In genomic region chr4:111837761-111838160, GRCh38 we compare ENCODE assay signal across 30 cellular contexts.
"Had no signal": no experiment of that assay in that cellular context is flagged by ENCODE, and none has a peak within 500 bp of the region (broad histone marks: within the 10 kb centered on the region; RNA-seq: fewer than 3 reads in every experiment).

No MANE protein-coding gene starts in this region.

- H3K9me3 Mint-ChIP-seq: activated B cell treated with CpG ODN at 0.5 μM for 24 hours; activated CD4-positive, alpha-beta memory T cell treated with anti-CD3 and anti-CD28 coated beads for 36 hours; dendritic cell treated with granulocyte-macrophage colony-stimulating factor and Interleukin-4, amounts not matched to agents 40 ng/mL and 50 ng/mL, for 4 days; T-helper 2 cell treated with Interferon-gamma antibody and Interleukin-4, amounts not matched to agents 5 μg/mL and 100 μg/mL, for 36 hours had no signal

- DNase-seq: activated B cell treated with CpG ODN at 0.5 μM for 24 hours; activated CD4-positive, alpha-beta memory T cell treated with anti-CD3 and anti-CD28 coated beads for 36 hours; activated CD4-positive, alpha-beta T cell treated with anti-CD3 and anti-CD28 coated beads for 48 hours; activated CD4-positive, alpha-beta T cell treated with anti-CD3 and anti-CD28 coated beads, Interleukin-2, amount 50 U/mL, for 1 hour; activated CD8-positive, alpha-beta memory T cell treated with anti-CD3 and anti-CD28 coated beads, Interleukin-2, amount 10 ng/mL, durations not matched to agents 7 days and 5 days; activated CD8-positive, alpha-beta memory T cell treated with anti-CD3 and anti-CD28 coated beads, Interleukin-2, amount 50 U/mL, for 4 hours; activated CD8-positive, alpha-beta T cell treated with anti-CD3 and anti-CD28 coated beads, Interleukin-2, amount 10 ng/mL, durations not matched to agents 7 days and 5 days; activated effector memory CD4-positive, alpha-beta T cell treated with Interleukin-2 at 50 U/mL for 16 hours; activated gamma-delta T cell treated with Interleukin-2 at 50 U/mL for 16 hours; activated naive CD4-positive, alpha-beta T cell treated with anti-CD3 and anti-CD28 coated beads, Interleukin-2, amount 50 U/mL, for 16 hours; activated naive CD4-positive, alpha-beta T cell treated with Interleukin-2 at 50 U/mL for 16 hours; activated T-cell treated with anti-CD3 and anti-CD28 coated beads, Interleukin-2, amount 50 U/mL, for 1 hour; activated T-cell treated with anti-CD3 and anti-CD28 coated beads, Interleukin-2, amount 50 U/mL, for 48 hours; amniotic stem cell; brain microvascular endothelial cell; dorsolateral prefrontal cortex; effector memory CD4-positive, alpha-beta T cell; esophagus squamous epithelium; T-helper 1 cell; T-helper 17 cell; T1000; WERI-Rb-1 had no signal

- H3K27ac ChIP-seq: brain microvascular endothelial cell, cardiac muscle cell, coronary artery, epithelial cell of prostate, esophagus squamous epithelium, WERI-Rb-1 had no signal

- H3K27me3 Mint-ChIP-seq: activated B cell treated with CpG ODN at 0.5 μM for 24 hours; activated CD4-positive, alpha-beta memory T cell treated with anti-CD3 and anti-CD28 coated beads for 36 hours; activated CD8-positive, alpha-beta memory T cell treated with anti-CD3 and anti-CD28 coated beads, Interleukin-2, amount 10 ng/mL, durations not matched to agents 7 days and 5 days; central memory CD8-positive, alpha-beta T cell; dendritic cell treated with granulocyte-macrophage colony-stimulating factor and Interleukin-4, amounts not matched to agents 40 ng/mL and 50 ng/mL, for 4 days; T-helper 17 cell had no signal

- H3K4me1 ChIP-seq: esophagus squamous epithelium had no signal

- H3K4me3 ChIP-seq: cardiac muscle cell, coronary artery, esophagus squamous epithelium had no signal

- H3K27me3 ChIP-seq: brain microvascular endothelial cell, cardiac muscle cell, dorsolateral prefrontal cortex, esophagus squamous epithelium had no signal

- H3K9me3 ChIP-seq: esophagus squamous epithelium had no signal

- H3K36me3 Mint-ChIP-seq: activated CD4-positive, alpha-beta memory T cell treated with anti-CD3 and anti-CD28 coated beads for 36 hours; activated CD8-positive, alpha-beta memory T cell treated with anti-CD3 and anti-CD28 coated beads, Interleukin-2, amount 10 ng/mL, durations not matched to agents 7 days and 5 days; activated naive CD8-positive, alpha-beta T cell had no signal

- H3K4me3 Mint-ChIP-seq: activated B cell treated with CpG ODN at 0.5 μM for 24 hours; activated CD4-positive, alpha-beta memory T cell treated with anti-CD3 and anti-CD28 coated beads for 36 hours; activated CD8-positive, alpha-beta memory T cell treated with anti-CD3 and anti-CD28 coated beads, Interleukin-2, amount 10 ng/mL, durations not matched to agents 7 days and 5 days; activated CD8-positive, alpha-beta T cell treated with anti-CD3 and anti-CD28 coated beads, Interleukin-2, amount 10 ng/mL, durations not matched to agents 7 days and 5 days; activated naive CD8-positive, alpha-beta T cell; central memory CD8-positive, alpha-beta T cell; dendritic cell treated with granulocyte-macrophage colony-stimulating factor and Interleukin-4, amounts not matched to agents 40 ng/mL and 50 ng/mL, for 4 days; T-helper 17 cell; T-helper 2 cell treated with Interferon-gamma antibody and Interleukin-4, amounts not matched to agents 5 μg/mL and 100 μg/mL, for 36 hours had no signal

- ATAC-seq: activated CD4-positive, CD25-positive, alpha-beta regulatory T cell treated with anti-CD3 and anti-CD28 coated beads, Interleukin-2, amount 50 U/mL, for 24 hours; activated CD8-positive, alpha-beta memory T cell treated with anti-CD3 and anti-CD28 coated beads, Interleukin-2, amount 10 ng/mL, durations not matched to agents 7 days and 5 days; activated CD8-positive, alpha-beta T cell treated with anti-CD3 and anti-CD28 coated beads, Interleukin-2, amount 10 ng/mL, durations not matched to agents 7 days and 5 days; T-helper 17 cell had no signal

- H3K4me1 Mint-ChIP-seq: activated B cell treated with CpG ODN at 0.5 μM for 24 hours; activated CD8-positive, alpha-beta memory T cell treated with anti-CD3 and anti-CD28 coated beads, Interleukin-2, amount 10 ng/mL, durations not matched to agents 7 days and 5 days; central memory CD8-positive, alpha-beta T cell; T-helper 17 cell had no signal

- H3K27ac Mint-ChIP-seq: activated B cell treated with CpG ODN at 0.5 μM for 24 hours; activated CD4-positive, alpha-beta memory T cell treated with anti-CD3 and anti-CD28 coated beads for 36 hours; activated CD8-positive, alpha-beta memory T cell treated with anti-CD3 and anti-CD28 coated beads, Interleukin-2, amount 10 ng/mL, durations not matched to agents 7 days and 5 days; activated CD8-positive, alpha-beta T cell treated with anti-CD3 and anti-CD28 coated beads, Interleukin-2, amount 10 ng/mL, durations not matched to agents 7 days and 5 days; activated naive CD8-positive, alpha-beta T cell; dendritic cell treated with granulocyte-macrophage colony-stimulating factor and Interleukin-4, amounts not matched to agents 40 ng/mL and 50 ng/mL, for 4 days; T-helper 17 cell; T-helper 2 cell treated with Interferon-gamma antibody and Interleukin-4, amounts not matched to agents 5 μg/mL and 100 μg/mL, for 36 hours had no signal

- H3K36me3 ChIP-seq: brain microvascular endothelial cell, cardiac muscle cell, esophagus squamous epithelium, WERI-Rb-1 had no signal
